1 cellular context compared by ENCODE assay signal in genomic region chr20:22529150-22530019, GRCh38.
TF ChIP-seq lines count a peak whose summit lies in the region.

No MANE protein-coding gene starts in this region.

TF ChIP-seq in HepG2, 621 proteins besides CTCF, POLR2A, EP300 and RAD21 (continued from another document and continues in another):
- TF ChIP-seq ZBTB10 (CRISPR knock-in tag; IDR thresholded peaks at IDR 0.05; ENCODE audit: borderline replicate concordance) (no peak), ZMYM3 (CRISPR knock-in tag; IDR thresholded peaks at IDR 0.05) (no peak), ZBTB38 (CRISPR knock-in tag; IDR thresholded peaks at IDR 0.05) (peak; percentile 77), ZNF782 (CRISPR knock-in tag; IDR thresholded peaks at IDR 0.05; ENCODE audit: borderline replicate concordance) (no peak), ZFP90 (CRISPR knock-in tag; IDR thresholded peaks at IDR 0.05; ENCODE audit: borderline replicate concordance) (no peak), ZNF646 (CRISPR knock-in tag; IDR thresholded peaks at IDR 0.05) (peak; percentile 45; the same call in 1 of the 2 replicates), RFXANK (CRISPR knock-in tag; IDR thresholded peaks at IDR 0.05) (no peak), ZNF546 (CRISPR knock-in tag; conservative IDR thresholded peaks at IDR 0.05) (no peak), ZHX2 (IDR thresholded peaks at IDR 0.05; ENCODE audit: low read depth) (no peak), ZHX2 (CRISPR knock-in tag; IDR thresholded peaks at IDR 0.05; ENCODE audit: borderline replicate concordance) (no peak), CSRNP2 (CRISPR knock-in tag; conservative IDR thresholded peaks at IDR 0.05; ENCODE audit: low read depth) (no peak), SNAI1 (CRISPR knock-in tag; IDR thresholded peaks at IDR 0.05; ENCODE audit: borderline replicate concordance) (no peak), ARHGAP35 (CRISPR knock-in tag; IDR thresholded peaks at IDR 0.05; ENCODE audit: borderline replicate concordance) (no peak), ZNF607 (CRISPR knock-in tag; IDR thresholded peaks at IDR 0.05; ENCODE audit: borderline replicate concordance) (no peak), ZNF773 (CRISPR knock-in tag; IDR thresholded peaks at IDR 0.05; ENCODE audit: borderline replicate concordance) (no peak), ZNF75D (CRISPR knock-in tag; IDR thresholded peaks at IDR 0.05; ENCODE audit: borderline replicate concordance) (no peak), ZBTB1 (CRISPR knock-in tag; IDR thresholded peaks at IDR 0.05; ENCODE audit: borderline replicate concordance) (no peak), DRAP1 (CRISPR knock-in tag; IDR thresholded peaks at IDR 0.05) (0 out of 2 replicates have a peak, but pooled peaks have one; percentile 16), PREB (CRISPR knock-in tag; IDR thresholded peaks at IDR 0.05) (no peak), GLMP (CRISPR knock-in tag; IDR thresholded peaks at IDR 0.05; ENCODE audit: borderline replicate concordance) (no peak), PRMT3 (CRISPR knock-in tag; IDR thresholded peaks at IDR 0.05; ENCODE audit: borderline replicate concordance, low read depth) (no peak), ARID4A (CRISPR knock-in tag; IDR thresholded peaks at IDR 0.05; ENCODE audit: borderline replicate concordance) (no peak), ZNF501 (CRISPR knock-in tag; IDR thresholded peaks at IDR 0.05) (0 out of 2 replicates have a peak, but pooled peaks have one; percentile 47), ZNF367 (CRISPR knock-in tag; IDR thresholded peaks at IDR 0.05; ENCODE audit: borderline replicate concordance) (no peak), SAP130 (CRISPR knock-in tag; IDR thresholded peaks at IDR 0.05; ENCODE audit: low read depth) (0 out of 2 replicates have a peak, but pooled peaks have one; percentile 17), THYN1 (CRISPR knock-in tag; IDR thresholded peaks at IDR 0.05; ENCODE audit: borderline replicate concordance, low read depth) (peak; percentile 68; the same call in 1 of the 2 replicates), ZNF24 (IDR thresholded peaks at IDR 0.05) (no peak), MBD4 (IDR thresholded peaks at IDR 0.05; ENCODE audit: borderline replicate concordance, low read length) (no peak), SIX1 (CRISPR knock-in tag; IDR thresholded peaks at IDR 0.05; ENCODE audit: borderline replicate concordance) (no peak), MTF2 (CRISPR knock-in tag; IDR thresholded peaks at IDR 0.05; ENCODE audit: borderline replicate concordance) (no peak), ZNF232 (CRISPR knock-in tag; IDR thresholded peaks at IDR 0.05; ENCODE audit: borderline replicate concordance) (no peak), CHCHD3 (CRISPR knock-in tag; IDR thresholded peaks at IDR 0.05) (no peak)
